Comparison of ENCODE assay signal across 11 cellular contexts in genomic region chr14:93787465-93788306, GRCh38. TPM values are rescaled to one million over a fixed set of nuclear protein-coding genes. Genes with fewer than 3 reads are reported as not detected.
DNase-seq lines count a peak whose midpoint lies in the region; ATAC-seq and TF ChIP-seq lines count a peak whose summit lies in the region.
"Had no signal": no experiment of that assay in that cellular context is flagged by ENCODE, and none has a peak within 500 bp of the region (broad histone marks: within the 10 kb centered on the region; RNA-seq: fewer than 3 reads in every experiment).

No MANE protein-coding gene starts in this region.

- H3K27me3 ChIP-seq in heart left ventricle = peaks cover 0 to 35% (median 2%) of the 10 kb centered on the region in 9 donors
- H3K27me3 ChIP-seq in gastroesophageal sphincter = no peaks in the 10 kb centered on the region
- H3K27me3 ChIP-seq: pancreas had no signal

- CTCF ChIA-PET in activated CD4-positive, alpha-beta T cell treated with anti-CD3 and anti-CD28 coated beads, Interleukin-2, amount 10 ng/mL, durations not matched to agents 7 days and 5 days (lab: Charles Lee) = no interaction called here

- peaks cover 22% of the 10 kb centered on the region for H3K4me1 Mint-ChIP-seq in nephron progenitor cell
- peaks cover 4% of the 10 kb centered on the region for H3K4me1 Mint-ChIP-seq in activated CD4-positive, alpha-beta T cell treated with anti-CD3 and anti-CD28 coated beads, Interleukin-2, amount 10 ng/mL, durations not matched to agents 7 days and 5 days

- POLR2A ChIA-PET in activated CD4-positive, alpha-beta T cell treated with anti-CD3 and anti-CD28 coated beads, Interleukin-2, amount 10 ng/mL, durations not matched to agents 7 days and 5 days (lab: Charles Lee) = no interaction called here

- no peaks in the 10 kb centered on the region for H3K36me3 ChIP-seq in heart left ventricle
- H3K36me3 ChIP-seq in gastroesophageal sphincter = no peaks in the 10 kb centered on the region
- no peaks in the 10 kb centered on the region for H3K36me3 ChIP-seq in urinary bladder (ENCODE audit: insufficient read depth)
- H3K36me3 ChIP-seq: pancreas had no signal

- 24 to 37% (median 28%) methylated on average over 50 to 54 of the region's 54 CpGs for WGBS in heart left ventricle, 4 donors
- 20% methylated on average over 4 of the region's 54 CpGs; no CpG with 5 or more reads in 1 of the 2 donors for WGBS in gastroesophageal sphincter (ENCODE audit: low coverage in 1 of 2), 2 donors
- WGBS in urinary bladder = 33% methylated on average over 54 of the region's 54 CpGs

- TF ChIP-seq EP300 in gastroesophageal sphincter (IDR thresholded peaks at IDR 0.05) = no peak

- H3K27ac ChIP-seq in heart left ventricle (peak overlapping the region in 4 of 12 donors; percentile 55 to 86 (median 71)), gastroesophageal sphincter (peak overlapping the region in 3 of 4 donors; percentile 91 to 94 (median 93)), urinary bladder (ENCODE audit: low read depth) (no peak overlapping the region)
- H3K27ac ChIP-seq: GM23248, pancreas had no signal

- intact Hi-C loops in heart left ventricle (cut with DNase I) = loop anchor here in 9 of 10 donors (2.0 to 10.0 kb wide), 10 partner anchors 40 to 133 kb away; no protein-coding TSS in a partner anchor
- intact Hi-C loops in left ventricle myocardium superior (cut with micrococcal nuclease) = no loop called here

- ATAC-seq in heart left ventricle = peak in 1 of 4 donors; percentile 6
- ATAC-seq in left ventricle myocardium superior = no peak
- no peak for ATAC-seq in gastroesophageal sphincter
- no peak for ATAC-seq in GM21576 (IDR thresholded peaks at IDR 0.05; ENCODE audit: unreplicated experiment)
- no peak for ATAC-seq in HG02571 (IDR thresholded peaks at IDR 0.05; ENCODE audit: unreplicated experiment)

- TF ChIP-seq POLR2A in heart left ventricle (IDR thresholded peaks at IDR 0.05) = no peak
- no peak for TF ChIP-seq POLR2A in gastroesophageal sphincter (IDR thresholded peaks at IDR 0.05)

- DNase-seq in heart left ventricle = no peak
- no peak for DNase-seq in left ventricle myocardium superior
- peak; percentile 65 for DNase-seq in nephron progenitor cell
- DNase-seq in activated CD4-positive, alpha-beta T cell treated with anti-CD3 and anti-CD28 coated beads, Interleukin-2, amount 10 ng/mL, durations not matched to agents 7 days and 5 days = no peak

- H3K4me3 Mint-ChIP-seq in nephron progenitor cell = peak overlapping the region; percentile 96
- no peak overlapping the region for H3K4me3 Mint-ChIP-seq in activated CD4-positive, alpha-beta T cell treated with anti-CD3 and anti-CD28 coated beads, Interleukin-2, amount 10 ng/mL, durations not matched to agents 7 days and 5 days

- no peaks in the 10 kb centered on the region for H3K9me3 ChIP-seq in heart left ventricle
- no peaks in the 10 kb centered on the region for H3K9me3 ChIP-seq in gastroesophageal sphincter
- H3K9me3 ChIP-seq: pancreas had no signal

- H3K9me3 Mint-ChIP-seq in nephron progenitor cell = peaks cover 18% of the 10 kb centered on the region
- H3K9me3 Mint-ChIP-seq in activated CD4-positive, alpha-beta T cell treated with anti-CD3 and anti-CD28 coated beads, Interleukin-2, amount 10 ng/mL, durations not matched to agents 7 days and 5 days = no peaks in the 10 kb centered on the region

- H3K4me1 ChIP-seq in heart left ventricle = peaks cover 0 to 24% (median 5%) of the 10 kb centered on the region in 12 donors
- H3K4me1 ChIP-seq in gastroesophageal sphincter = peaks cover 6 to 81% (median 27%) of the 10 kb centered on the region in 3 donors
- no peaks in the 10 kb centered on the region for H3K4me1 ChIP-seq in urinary bladder (ENCODE audit: insufficient read depth)
- H3K4me1 ChIP-seq: pancreas had no signal

- TF ChIP-seq CTCF in heart left ventricle (IDR thresholded peaks at IDR 0.05) (no peak), gastroesophageal sphincter (IDR thresholded peaks at IDR 0.05) (no peak), nephron progenitor cell (IDR thresholded peaks at IDR 0.05) (no peak)

- H3K27ac Mint-ChIP-seq in nephron progenitor cell = no peak overlapping the region
- no peak overlapping the region for H3K27ac Mint-ChIP-seq in activated CD4-positive, alpha-beta T cell treated with anti-CD3 and anti-CD28 coated beads, Interleukin-2, amount 10 ng/mL, durations not matched to agents 7 days and 5 days

- H3K4me3 ChIP-seq in heart left ventricle (peak overlapping the region; percentile 37 to 69 (median 57)), gastroesophageal sphincter (peak overlapping the region; percentile 50 to 79), urinary bladder (ENCODE audit: low read depth, low read length) (peak overlapping the region; percentile 66)

- peaks cover 60% of the 10 kb centered on the region for H3K27me3 Mint-ChIP-seq in nephron progenitor cell (ENCODE audit: low read depth, poor library complexity)
- H3K27me3 Mint-ChIP-seq in activated CD4-positive, alpha-beta T cell treated with anti-CD3 and anti-CD28 coated beads, Interleukin-2, amount 10 ng/mL, durations not matched to agents 7 days and 5 days = peaks cover 69% of the 10 kb centered on the region

- no peaks in the 10 kb centered on the region for H3K36me3 Mint-ChIP-seq in nephron progenitor cell (ENCODE audit: low read depth)
- H3K36me3 Mint-ChIP-seq in activated CD4-positive, alpha-beta T cell treated with anti-CD3 and anti-CD28 coated beads, Interleukin-2, amount 10 ng/mL, durations not matched to agents 7 days and 5 days (ENCODE audit: low read depth) = no peaks in the 10 kb centered on the region

RNA-seq across cellular contexts. Expression of gene PRIMA1, which starts 0.6 kb away (rescaled TPM):
- 10 to 100 TPM in 3 of 9 donors, 1 to 10 TPM in 6; 1.8 to 12.2 (median 5.0) TPM for total RNA-seq in heart left ventricle
- polyA plus RNA-seq in heart left ventricle = 10 to 100 TPM in 1 of 2 donors, 1 to 10 TPM in 1; 1.4 to 27.5 TPM
- 7.9 TPM for total RNA-seq in left ventricle myocardium superior
- 10 to 100 TPM; 14.0 to 28.8 (median 16.4) TPM for total RNA-seq in gastroesophageal sphincter
- 1.3 TPM for total RNA-seq in urinary bladder
- polyA plus RNA-seq in urinary bladder = 17.4 TPM
- not detected for total RNA-seq in activated CD4-positive, alpha-beta T cell treated with anti-CD3 and anti-CD28 coated beads, Interleukin-2, amount 10 ng/mL, durations not matched to agents 7 days and 5 days
- total RNA-seq: bronchial epithelial cell had no signal
- polyA plus RNA-seq: GM23248 had no signal
